ENCODE assay signal across 1 cellular context in the genomic region with DNA sequence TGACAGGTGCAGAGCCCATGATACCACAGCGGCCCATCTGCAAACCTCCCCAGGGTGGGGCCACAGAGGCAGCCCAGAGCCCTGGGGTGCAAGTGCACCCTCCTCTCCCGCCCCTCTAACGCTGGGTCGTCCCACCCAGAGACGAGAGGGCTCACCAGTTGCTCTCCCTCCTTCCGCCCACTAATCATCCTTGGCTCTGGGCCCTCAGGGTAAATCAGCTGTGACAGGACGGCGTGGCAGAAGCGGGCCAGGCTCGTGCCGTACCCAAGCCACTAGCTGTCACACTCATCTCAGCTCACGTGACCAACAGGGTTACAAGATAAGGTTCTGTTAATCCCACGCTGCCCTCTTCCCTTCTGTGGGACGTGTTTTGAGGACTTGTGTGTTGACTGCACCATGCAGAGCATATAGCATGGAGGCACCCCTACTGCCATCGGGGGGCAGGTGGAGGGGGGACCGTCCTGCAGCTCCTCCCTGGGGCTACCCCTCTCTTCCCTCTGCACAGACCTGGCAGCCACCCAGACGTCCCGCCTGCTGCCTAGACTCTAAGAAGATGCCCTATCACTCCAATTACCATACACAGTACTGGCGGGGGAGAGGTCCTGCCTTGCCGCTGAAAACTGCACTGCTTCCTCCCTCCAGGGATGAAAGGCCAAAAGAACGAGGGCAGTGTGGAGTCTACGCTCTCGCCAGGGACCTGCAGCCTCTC.
TF ChIP-seq lines count a peak whose summit lies in the region.

No MANE protein-coding gene starts in this region.

TF ChIP-seq in HEK293, 187 proteins besides CTCF, POLR2A, EP300 and RAD21 (continued from another document and continues in another):
- TF ChIP-seq, protein P1, sequence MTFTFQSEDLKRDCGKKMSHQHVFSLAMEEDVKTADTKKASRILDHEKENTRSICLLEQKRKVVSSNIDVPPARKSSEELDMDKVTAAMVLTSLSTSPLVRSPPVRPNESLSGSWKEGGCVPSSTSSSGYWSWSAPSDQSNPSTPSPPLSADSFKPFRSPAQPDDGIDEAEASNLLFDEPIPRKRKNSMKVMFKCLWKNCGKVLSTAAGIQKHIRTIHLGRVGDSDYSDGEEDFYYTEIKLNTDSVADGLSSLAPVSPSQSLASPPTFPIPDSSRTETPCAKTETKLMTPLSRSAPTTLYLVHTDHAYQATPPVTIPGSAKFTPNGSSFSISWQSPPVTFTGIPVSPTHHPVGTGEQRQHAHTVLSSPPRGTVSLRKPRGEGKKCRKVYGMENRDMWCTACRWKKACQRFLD (tag by site-specific recombination; IDR thresholded peaks at IDR 0.05) = no peak
- TF ChIP-seq OSR2 (tag by site-specific recombination; IDR thresholded peaks at IDR 0.05) (peak; percentile 83), WT1 (tag by site-specific recombination; IDR thresholded peaks at IDR 0.05) (peak; percentile 75), KLF9 (tag by site-specific recombination; IDR thresholded peaks at IDR 0.05; ENCODE audit: low read depth) (peak; percentile 71), ZNF24 (tag by site-specific recombination; IDR thresholded peaks at IDR 0.05) (peak; percentile 83), ZFHX2 (tag by site-specific recombination; conservative IDR thresholded peaks at IDR 0.05) (peak; percentile 98), ZNF843 (tag by site-specific recombination; IDR thresholded peaks at IDR 0.05) (peak; percentile 87), ZNF341 (tag by site-specific recombination; IDR thresholded peaks at IDR 0.05; ENCODE audit: low read depth) (0 out of 2 replicates have a peak, but pooled peaks have one; percentile 43), FEZF1 (tag by site-specific recombination; IDR thresholded peaks at IDR 0.05) (peak; percentile 79), ZFP3 (tag by site-specific recombination; IDR thresholded peaks at IDR 0.05; ENCODE audit: low read depth) (no peak), GLI2 (tag by site-specific recombination; IDR thresholded peaks at IDR 0.05; ENCODE audit: borderline replicate concordance, low read depth) (peak; percentile 77; the same call in 1 of the 2 replicates), ZNF76 (tag by site-specific recombination; IDR thresholded peaks at IDR 0.05; ENCODE audit: borderline replicate concordance, low read depth) (peak; percentile 34), ZNF561 (tag by site-specific recombination; IDR thresholded peaks at IDR 0.05; ENCODE audit: borderline replicate concordance) (0 out of 2 replicates have a peak, but pooled peaks have one; percentile 54), ZFP69B (tag by site-specific recombination; IDR thresholded peaks at IDR 0.05) (peak; percentile 77), ZNF654 (tag by site-specific recombination; IDR thresholded peaks at IDR 0.05; ENCODE audit: low read depth) (no peak), HOXC10 (CRISPR knock-in tag; IDR thresholded peaks at IDR 0.05) (no peak), KLF8 (tag by site-specific recombination; IDR thresholded peaks at IDR 0.05) (peak; percentile 49; the same call in 1 of the 2 replicates)
- TF ChIP-seq, protein P2, sequence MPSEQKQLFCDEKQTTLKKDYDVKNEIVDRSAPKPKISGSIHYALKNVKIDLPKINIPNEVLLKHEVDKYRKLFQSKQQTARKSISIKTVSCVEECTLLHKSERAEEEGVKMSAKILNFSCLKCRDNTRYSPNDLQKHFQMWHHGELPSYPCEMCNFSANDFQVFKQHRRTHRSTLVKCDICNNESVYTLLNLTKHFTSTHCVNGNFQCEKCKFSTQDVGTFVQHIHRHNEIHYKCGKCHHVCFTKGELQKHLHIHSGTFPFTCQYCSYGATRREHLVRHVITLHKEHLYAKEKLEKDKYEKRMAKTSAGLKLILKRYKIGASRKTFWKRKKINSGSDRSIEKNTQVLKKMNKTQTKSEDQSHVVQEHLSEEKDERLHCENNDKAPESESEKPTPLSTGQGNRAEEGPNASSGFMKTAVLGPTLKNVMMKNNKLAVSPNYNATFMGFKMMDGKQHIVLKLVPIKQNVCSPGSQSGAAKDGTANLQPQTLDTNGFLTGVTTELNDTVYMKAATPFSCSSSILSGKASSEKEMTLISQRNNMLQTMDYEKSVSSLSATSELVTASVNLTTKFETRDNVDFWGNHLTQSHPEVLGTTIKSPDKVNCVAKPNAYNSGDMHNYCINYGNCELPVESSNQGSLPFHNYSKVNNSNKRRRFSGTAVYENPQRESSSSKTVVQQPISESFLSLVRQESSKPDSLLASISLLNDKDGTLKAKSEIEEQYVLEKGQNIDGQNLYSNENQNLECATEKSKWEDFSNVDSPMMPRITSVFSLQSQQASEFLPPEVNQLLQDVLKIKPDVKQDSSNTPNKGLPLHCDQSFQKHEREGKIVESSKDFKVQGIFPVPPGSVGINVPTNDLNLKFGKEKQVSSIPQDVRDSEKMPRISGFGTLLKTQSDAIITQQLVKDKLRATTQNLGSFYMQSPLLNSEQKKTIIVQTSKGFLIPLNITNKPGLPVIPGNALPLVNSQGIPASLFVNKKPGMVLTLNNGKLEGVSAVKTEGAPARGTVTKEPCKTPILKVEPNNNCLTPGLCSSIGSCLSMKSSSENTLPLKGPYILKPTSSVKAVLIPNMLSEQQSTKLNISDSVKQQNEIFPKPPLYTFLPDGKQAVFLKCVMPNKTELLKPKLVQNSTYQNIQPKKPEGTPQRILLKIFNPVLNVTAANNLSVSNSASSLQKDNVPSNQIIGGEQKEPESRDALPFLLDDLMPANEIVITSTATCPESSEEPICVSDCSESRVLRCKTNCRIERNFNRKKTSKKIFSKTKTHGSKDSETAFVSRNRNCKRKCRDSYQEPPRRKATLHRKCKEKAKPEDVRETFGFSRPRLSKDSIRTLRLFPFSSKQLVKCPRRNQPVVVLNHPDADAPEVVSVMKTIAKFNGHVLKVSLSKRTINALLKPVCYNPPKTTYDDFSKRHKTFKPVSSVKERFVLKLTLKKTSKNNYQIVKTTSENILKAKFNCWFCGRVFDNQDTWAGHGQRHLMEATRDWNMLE (tag by site-specific recombination; conservative IDR thresholded peaks at IDR 0.05; ENCODE audit: low read depth) = no peak
- TF ChIP-seq, protein P3, sequence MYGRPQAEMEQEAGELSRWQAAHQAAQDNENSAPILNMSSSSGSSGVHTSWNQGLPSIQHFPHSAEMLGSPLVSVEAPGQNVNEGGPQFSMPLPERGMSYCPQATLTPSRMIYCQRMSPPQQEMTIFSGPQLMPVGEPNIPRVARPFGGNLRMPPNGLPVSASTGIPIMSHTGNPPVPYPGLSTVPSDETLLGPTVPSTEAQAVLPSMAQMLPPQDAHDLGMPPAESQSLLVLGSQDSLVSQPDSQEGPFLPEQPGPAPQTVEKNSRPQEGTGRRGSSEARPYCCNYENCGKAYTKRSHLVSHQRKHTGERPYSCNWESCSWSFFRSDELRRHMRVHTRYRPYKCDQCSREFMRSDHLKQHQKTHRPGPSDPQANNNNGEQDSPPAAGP (tag by site-specific recombination; IDR thresholded peaks at IDR 0.05) = peak; percentile 100
- TF ChIP-seq, protein P4, sequence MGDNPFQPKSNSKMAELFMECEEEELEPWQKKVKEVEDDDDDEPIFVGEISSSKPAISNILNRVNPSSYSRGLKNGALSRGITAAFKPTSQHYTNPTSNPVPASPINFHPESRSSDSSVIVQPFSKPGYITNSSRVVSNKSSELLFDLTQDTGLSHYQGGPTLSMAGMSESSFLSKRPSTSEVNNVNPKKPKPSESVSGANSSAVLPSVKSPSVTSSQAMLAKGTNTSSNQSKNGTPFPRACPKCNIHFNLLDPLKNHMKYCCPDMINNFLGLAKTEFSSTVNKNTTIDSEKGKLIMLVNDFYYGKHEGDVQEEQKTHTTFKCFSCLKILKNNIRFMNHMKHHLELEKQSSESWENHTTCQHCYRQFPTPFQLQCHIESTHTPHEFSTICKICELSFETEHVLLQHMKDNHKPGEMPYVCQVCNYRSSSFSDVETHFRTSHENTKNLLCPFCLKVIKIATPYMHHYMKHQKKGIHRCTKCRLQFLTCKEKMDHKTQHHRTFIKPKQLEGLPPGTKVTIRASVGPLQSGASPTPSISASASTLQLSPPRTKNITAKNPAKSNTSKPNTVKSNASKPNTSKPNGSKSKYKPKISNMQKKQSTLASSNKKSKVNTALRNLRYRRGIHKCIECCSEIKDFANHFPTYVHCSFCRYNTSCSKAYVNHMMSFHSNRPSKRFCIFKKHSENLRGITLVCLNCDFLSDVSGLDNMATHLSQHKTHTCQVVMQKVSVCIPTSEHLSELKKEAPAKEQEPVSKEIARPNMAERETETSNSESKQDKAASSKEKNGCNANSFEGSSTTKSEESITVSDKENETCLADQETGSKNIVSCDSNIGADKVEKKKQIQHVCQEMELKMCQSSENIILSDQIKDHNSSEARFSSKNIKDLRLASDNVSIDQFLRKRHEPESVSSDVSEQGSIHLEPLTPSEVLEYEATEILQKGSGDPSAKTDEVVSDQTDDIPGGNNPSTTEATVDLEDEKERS (tag by site-specific recombination; IDR thresholded peaks at IDR 0.05) = peak; percentile 53; the same call in 1 of the 2 replicates
- TF ChIP-seq, protein P5, sequence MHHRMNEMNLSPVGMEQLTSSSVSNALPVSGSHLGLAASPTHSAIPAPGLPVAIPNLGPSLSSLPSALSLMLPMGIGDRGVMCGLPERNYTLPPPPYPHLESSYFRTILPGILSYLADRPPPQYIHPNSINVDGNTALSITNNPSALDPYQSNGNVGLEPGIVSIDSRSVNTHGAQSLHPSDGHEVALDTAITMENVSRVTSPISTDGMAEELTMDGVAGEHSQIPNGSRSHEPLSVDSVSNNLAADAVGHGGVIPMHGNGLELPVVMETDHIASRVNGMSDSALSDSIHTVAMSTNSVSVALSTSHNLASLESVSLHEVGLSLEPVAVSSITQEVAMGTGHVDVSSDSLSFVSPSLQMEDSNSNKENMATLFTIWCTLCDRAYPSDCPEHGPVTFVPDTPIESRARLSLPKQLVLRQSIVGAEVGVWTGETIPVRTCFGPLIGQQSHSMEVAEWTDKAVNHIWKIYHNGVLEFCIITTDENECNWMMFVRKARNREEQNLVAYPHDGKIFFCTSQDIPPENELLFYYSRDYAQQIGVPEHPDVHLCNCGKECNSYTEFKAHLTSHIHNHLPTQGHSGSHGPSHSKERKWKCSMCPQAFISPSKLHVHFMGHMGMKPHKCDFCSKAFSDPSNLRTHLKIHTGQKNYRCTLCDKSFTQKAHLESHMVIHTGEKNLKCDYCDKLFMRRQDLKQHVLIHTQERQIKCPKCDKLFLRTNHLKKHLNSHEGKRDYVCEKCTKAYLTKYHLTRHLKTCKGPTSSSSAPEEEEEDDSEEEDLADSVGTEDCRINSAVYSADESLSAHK (tag by site-specific recombination; IDR thresholded peaks at IDR 0.05) = peak; percentile 87
- TF ChIP-seq, protein P6, sequence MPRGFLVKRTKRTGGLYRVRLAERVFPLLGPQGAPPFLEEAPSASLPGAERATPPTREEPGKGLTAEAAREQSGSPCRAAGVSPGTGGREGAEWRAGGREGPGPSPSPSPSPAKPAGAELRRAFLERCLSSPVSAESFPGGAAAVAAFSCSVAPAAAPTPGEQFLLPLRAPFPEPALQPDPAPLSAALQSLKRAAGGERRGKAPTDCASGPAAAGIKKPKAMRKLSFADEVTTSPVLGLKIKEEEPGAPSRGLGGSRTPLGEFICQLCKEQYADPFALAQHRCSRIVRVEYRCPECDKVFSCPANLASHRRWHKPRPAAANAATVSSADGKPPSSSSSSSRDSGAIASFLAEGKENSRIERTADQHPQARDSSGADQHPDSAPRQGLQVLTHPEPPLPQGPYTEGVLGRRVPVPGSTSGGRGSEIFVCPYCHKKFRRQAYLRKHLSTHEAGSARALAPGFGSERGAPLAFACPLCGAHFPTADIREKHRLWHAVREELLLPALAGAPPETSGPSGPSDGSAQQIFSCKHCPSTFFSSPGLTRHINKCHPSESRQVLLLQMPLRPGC (tag by site-specific recombination; IDR thresholded peaks at IDR 0.05) = peak; percentile 77
- TF ChIP-seq, protein P7, sequence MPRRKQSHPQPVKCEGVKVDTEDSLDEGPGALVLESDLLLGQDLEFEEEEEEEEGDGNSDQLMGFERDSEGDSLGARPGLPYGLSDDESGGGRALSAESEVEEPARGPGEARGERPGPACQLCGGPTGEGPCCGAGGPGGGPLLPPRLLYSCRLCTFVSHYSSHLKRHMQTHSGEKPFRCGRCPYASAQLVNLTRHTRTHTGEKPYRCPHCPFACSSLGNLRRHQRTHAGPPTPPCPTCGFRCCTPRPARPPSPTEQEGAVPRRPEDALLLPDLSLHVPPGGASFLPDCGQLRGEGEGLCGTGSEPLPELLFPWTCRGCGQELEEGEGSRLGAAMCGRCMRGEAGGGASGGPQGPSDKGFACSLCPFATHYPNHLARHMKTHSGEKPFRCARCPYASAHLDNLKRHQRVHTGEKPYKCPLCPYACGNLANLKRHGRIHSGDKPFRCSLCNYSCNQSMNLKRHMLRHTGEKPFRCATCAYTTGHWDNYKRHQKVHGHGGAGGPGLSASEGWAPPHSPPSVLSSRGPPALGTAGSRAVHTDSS (tag by site-specific recombination; IDR thresholded peaks at IDR 0.05) = no peak
- TF ChIP-seq, protein P8, sequence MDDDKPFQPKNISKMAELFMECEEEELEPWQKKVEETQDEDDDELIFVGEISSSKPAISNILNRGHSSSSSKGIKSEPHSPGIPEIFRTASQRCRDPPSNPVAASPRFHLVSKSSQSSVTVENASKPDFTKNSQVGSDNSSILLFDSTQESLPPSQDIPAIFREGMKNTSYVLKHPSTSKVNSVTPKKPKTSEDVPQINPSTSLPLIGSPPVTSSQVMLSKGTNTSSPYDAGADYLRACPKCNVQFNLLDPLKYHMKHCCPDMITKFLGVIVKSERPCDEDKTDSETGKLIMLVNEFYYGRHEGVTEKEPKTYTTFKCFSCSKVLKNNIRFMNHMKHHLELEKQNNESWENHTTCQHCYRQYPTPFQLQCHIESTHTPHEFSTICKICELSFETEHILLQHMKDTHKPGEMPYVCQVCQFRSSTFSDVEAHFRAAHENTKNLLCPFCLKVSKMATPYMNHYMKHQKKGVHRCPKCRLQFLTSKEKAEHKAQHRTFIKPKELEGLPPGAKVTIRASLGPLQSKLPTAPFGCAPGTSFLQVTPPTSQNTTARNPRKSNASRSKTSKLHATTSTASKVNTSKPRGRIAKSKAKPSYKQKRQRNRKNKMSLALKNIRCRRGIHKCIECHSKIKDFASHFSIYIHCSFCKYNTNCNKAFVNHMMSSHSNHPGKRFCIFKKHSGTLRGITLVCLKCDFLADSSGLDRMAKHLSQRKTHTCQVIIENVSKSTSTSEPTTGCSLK (tag by site-specific recombination; IDR thresholded peaks at IDR 0.05) = no peak
- TF ChIP-seq, protein P9, sequence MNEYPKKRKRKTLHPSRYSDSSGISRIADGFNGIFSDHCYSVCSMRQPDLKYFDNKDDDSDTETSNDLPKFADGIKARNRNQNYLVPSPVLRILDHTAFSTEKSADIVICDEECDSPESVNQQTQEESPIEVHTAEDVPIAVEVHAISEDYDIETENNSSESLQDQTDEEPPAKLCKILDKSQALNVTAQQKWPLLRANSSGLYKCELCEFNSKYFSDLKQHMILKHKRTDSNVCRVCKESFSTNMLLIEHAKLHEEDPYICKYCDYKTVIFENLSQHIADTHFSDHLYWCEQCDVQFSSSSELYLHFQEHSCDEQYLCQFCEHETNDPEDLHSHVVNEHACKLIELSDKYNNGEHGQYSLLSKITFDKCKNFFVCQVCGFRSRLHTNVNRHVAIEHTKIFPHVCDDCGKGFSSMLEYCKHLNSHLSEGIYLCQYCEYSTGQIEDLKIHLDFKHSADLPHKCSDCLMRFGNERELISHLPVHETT (tag by site-specific recombination; IDR thresholded peaks at IDR 0.05) = peak; percentile 75
- TF ChIP-seq, protein P10, sequence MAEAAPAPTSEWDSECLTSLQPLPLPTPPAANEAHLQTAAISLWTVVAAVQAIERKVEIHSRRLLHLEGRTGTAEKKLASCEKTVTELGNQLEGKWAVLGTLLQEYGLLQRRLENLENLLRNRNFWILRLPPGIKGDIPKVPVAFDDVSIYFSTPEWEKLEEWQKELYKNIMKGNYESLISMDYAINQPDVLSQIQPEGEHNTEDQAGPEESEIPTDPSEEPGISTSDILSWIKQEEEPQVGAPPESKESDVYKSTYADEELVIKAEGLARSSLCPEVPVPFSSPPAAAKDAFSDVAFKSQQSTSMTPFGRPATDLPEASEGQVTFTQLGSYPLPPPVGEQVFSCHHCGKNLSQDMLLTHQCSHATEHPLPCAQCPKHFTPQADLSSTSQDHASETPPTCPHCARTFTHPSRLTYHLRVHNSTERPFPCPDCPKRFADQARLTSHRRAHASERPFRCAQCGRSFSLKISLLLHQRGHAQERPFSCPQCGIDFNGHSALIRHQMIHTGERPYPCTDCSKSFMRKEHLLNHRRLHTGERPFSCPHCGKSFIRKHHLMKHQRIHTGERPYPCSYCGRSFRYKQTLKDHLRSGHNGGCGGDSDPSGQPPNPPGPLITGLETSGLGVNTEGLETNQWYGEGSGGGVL (tag by site-specific recombination; IDR thresholded peaks at IDR 0.05) = peak; percentile 89
